7 cellular contexts compared by ENCODE assay signal in genomic region chr1:51610104-51610503, GRCh38. TPM values are rescaled to one million over a fixed set of nuclear protein-coding genes. Genes with fewer than 3 reads are reported as not detected.
DNase-seq lines count a peak whose midpoint lies in the region; ATAC-seq, FAIRE-seq and TF ChIP-seq lines count a peak whose summit lies in the region.
"Not testable (repeated sequence)": the region's sequence is repeated elsewhere in the genome, so short reads cannot be mapped to it uniquely, and the experiment has no call there.

No MANE protein-coding gene starts in this region.

- not testable (repeated sequence) for H3K4me1 Mint-ChIP-seq in H9, WTC11

- CTCF ChIA-PET in HEK293 (lab: Yijun Ruan, JAX) (interaction anchor here (0.6 to 1.1 kb wide), 4 partner anchors 23 to 159 kb away, joined by 3 read pairs; no protein-coding TSS in a partner anchor), WTC11 (lab: Charles Lee) (interaction anchor here (1.4 kb wide), 1 partner anchor 15 kb away, joined by 4 read pairs; no protein-coding TSS in a partner anchor)
- CTCF ChIA-PET in K562 (lab: Yijun Ruan, JAX; ENCODE audit: low intra/inter-chr PET ratio); HepG2 (lab: Yijun Ruan, JAX; ENCODE audit: low intra/inter-chr PET ratio, low total read pairs): not testable (repeated sequence)

- BruUV-seq in K562 (replicated peaks; lab: Mats Ljungman, UMichigan); HepG2 (replicated peaks; lab: Mats Ljungman, UMichigan): not testable (repeated sequence)

- FAIRE-seq in K562 (lab: Jason Lieb, UNC); HepG2 (lab: Jason Lieb, UNC): not testable (repeated sequence)

- not testable (repeated sequence) for H2AK5ac ChIP-seq in H9 (ENCODE audit: insufficient read length, low read length)

- H3T11ph ChIP-seq in H9 (ENCODE audit: low read length) = not testable (repeated sequence)

- not testable (repeated sequence) for H2AFZ ChIP-seq in H9 (ENCODE audit: low read length); K562 (ENCODE audit: low read depth, low read length); HepG2 (ENCODE audit: low read length)

- not testable (repeated sequence) for H3K27me3 ChIP-seq in H9 (ENCODE audit: insufficient read depth, low read length); K562 (ENCODE audit: control insufficient read depth in 2 of 2, insufficient read depth in 2 of 2, low read length in 2 of 2); HepG2 (ENCODE audit: control insufficient read depth in 1 of 2, insufficient read depth in 2 of 2, low read length in 2 of 2); neutrophil; psoas muscle (ENCODE audit: insufficient read depth in 3 of 3, low read length in 2 of 3)

- not testable (repeated sequence) for H3K27ac Mint-ChIP-seq in H9, WTC11

- not testable (repeated sequence) for H3K9ac ChIP-seq in H9 (ENCODE audit: extremely low read depth, insufficient read length, low read length); K562 (ENCODE audit: insufficient read depth in 1 of 2, low read depth in 2 of 2, low read length in 2 of 2); HepG2 (ENCODE audit: insufficient read depth, low read depth, low read length)

- not testable (repeated sequence) for H3K9me1 ChIP-seq in K562 (ENCODE audit: control insufficient read depth, insufficient read depth, low read length)

- H3K56ac ChIP-seq in H9 (ENCODE audit: insufficient read length, low read depth, low read length) = not testable (repeated sequence)

- TF ChIP-seq POLR2A in K562 (conservative IDR thresholded peaks at IDR 0.05); HepG2 (IDR thresholded peaks at IDR 0.05; ENCODE audit: insufficient read depth in 1 of 2, low read depth in 2 of 2, low read length in 2 of 2): not testable (repeated sequence)

- H3K18ac ChIP-seq in H9 (ENCODE audit: insufficient read length, low read depth, low read length) = not testable (repeated sequence)

- H3K9me3 ChIP-seq in H9 (ENCODE audit: control insufficient read depth, low read depth, low read length); HEK293 (ENCODE audit: control insufficient read depth, insufficient read depth, low read depth, low read length); K562 (replicated peaks; ENCODE audit: control insufficient read depth, insufficient read depth, low read depth, low read length); HepG2 (ENCODE audit: low read length); neutrophil; psoas muscle: not testable (repeated sequence)

- not testable (repeated sequence) for H4K91ac ChIP-seq in H9 (ENCODE audit: insufficient read length, low read depth, low read length)

- H3K79me1 ChIP-seq in H9 (ENCODE audit: insufficient read depth, low read depth, low read length, poor library complexity, severe bottlenecking) = not testable (repeated sequence)

- H4K8ac ChIP-seq in H9 (replicated peaks; ENCODE audit: insufficient read length, low read depth, low read length) = not testable (repeated sequence)

- H2BK120ac ChIP-seq in H9 (ENCODE audit: low read depth, low read length, poor library complexity, severe bottlenecking) = not testable (repeated sequence)

- TF ChIP-seq CTCF in H9 (conservative IDR thresholded peaks at IDR 0.05); HEK293 (tag by site-specific recombination; IDR thresholded peaks at IDR 0.05); WTC11 (IDR thresholded peaks at IDR 0.05); K562 (IDR thresholded peaks at IDR 0.05 in 2 of 3, conservative IDR thresholded peaks at IDR 0.05 in 1 of 3; ENCODE audit: insufficient read depth in 2 of 3, low read depth in 1 of 3, low read length in 3 of 3); HepG2 (CRISPR knock-in tag; IDR thresholded peaks at IDR 0.05); neutrophil (IDR thresholded peaks at IDR 0.05); psoas muscle (IDR thresholded peaks at IDR 0.05): not testable (repeated sequence)

- H3K4me3 Mint-ChIP-seq in H9, WTC11: not testable (repeated sequence)

- H3K79me2 ChIP-seq in H9 (ENCODE audit: insufficient read depth, low read length); K562 (ENCODE audit: control insufficient read depth, insufficient read depth, low read length); HepG2 (ENCODE audit: insufficient read depth, low read length): not testable (repeated sequence)

- H3K4me1 ChIP-seq in H9 (ENCODE audit: insufficient read depth, low read length); HEK293 (ENCODE audit: control insufficient read depth, insufficient read depth, low read length): not testable (repeated sequence)
- peaks cover 0 to 15% of the 10 kb centered on the region in 2 experiments; a peak in 3 of 5 replicates for H3K4me1 ChIP-seq in K562 (replicated peaks in 1 of 2; ENCODE audit: control insufficient read depth in 2 of 2, insufficient read depth in 2 of 2, low read length in 2 of 2)
- peaks cover 26% of the 10 kb centered on the region for H3K4me1 ChIP-seq in HepG2 (ENCODE audit: insufficient read depth, low read length)
- peaks cover 65 to 67% of the 10 kb centered on the region in 2 experiments for H3K4me1 ChIP-seq in neutrophil (ENCODE audit: control insufficient read depth in 1 of 2, insufficient read depth in 1 of 2, low read depth in 1 of 2, low read length in 1 of 2)
- peaks cover 49% of the 10 kb centered on the region for H3K4me1 ChIP-seq in psoas muscle

- DNase-seq in H9 = peak; percentile 2
- DNase-seq in WTC11 (ENCODE audit: low spot score); K562 (ENCODE audit: extremely low read depth in 1 of 4, low spot score in 3 of 4); HepG2 (ENCODE audit: low spot score); psoas muscle: not testable (repeated sequence)

- ATAC-seq in WTC11, K562, HepG2, psoas muscle: not testable (repeated sequence)

- POLR2A ChIA-PET in HEK293 (lab: Yijun Ruan, JAX) (interaction anchor here (1.2 to 1.6 kb wide), 2 partner anchors 7 to 38 kb away, joined by 3 read pairs; no protein-coding TSS in a partner anchor), K562 (lab: Yijun Ruan, JAX) (interaction anchor here (1.0 to 2.6 kb wide), 2 partner anchors 9 to 181 kb away, joined by 3 to 11 read pairs; no protein-coding TSS in a partner anchor)
- POLR2A ChIA-PET in WTC11 (lab: Charles Lee); HepG2 (lab: Yijun Ruan, JAX): not testable (repeated sequence)

- not testable (repeated sequence) for H2BK5ac ChIP-seq in H9 (ENCODE audit: insufficient read length, low read length)

- not testable (repeated sequence) for H3K36me3 Mint-ChIP-seq in H9 (ENCODE audit: insufficient read depth in 1 of 3, low read depth in 3 of 3); WTC11

- not testable (repeated sequence) for H4K20me1 ChIP-seq in H9 (ENCODE audit: control insufficient read depth, insufficient read depth, insufficient read length); K562 (replicated peaks; ENCODE audit: control insufficient read depth, insufficient read depth, low read length); HepG2 (ENCODE audit: insufficient read depth, low read length)

- in situ Hi-C loops in K562 (cut with MboI); HepG2 (cut with HindIII; ENCODE audit: extremely low pct_ligation_motif_present, low pct_unique_long_range_greater_than_20kb): not testable (repeated sequence)

- H3K14ac ChIP-seq in H9 (ENCODE audit: insufficient read depth, low read length) = not testable (repeated sequence)

- H3K4ac ChIP-seq in H9 (ENCODE audit: low read depth, low read length) = not testable (repeated sequence)

- H3K4me3 ChIP-seq in HEK293 (ENCODE audit: low read depth, low read length); K562; HepG2 (replicated peaks in 1 of 3; ENCODE audit: insufficient read depth in 1 of 3, low read depth in 2 of 3, low read length in 3 of 3); neutrophil (ENCODE audit: low read depth in 1 of 2, low read length in 1 of 2); psoas muscle: not testable (repeated sequence)

- H3K23me2 ChIP-seq in H9 (ENCODE audit: insufficient read length, low read depth, low read length, poor library complexity, severe bottlenecking) = not testable (repeated sequence)

- H3K23ac ChIP-seq in H9 (ENCODE audit: insufficient read length, low read depth, low read length) = not testable (repeated sequence)

- not testable (repeated sequence) for H3K9me3 Mint-ChIP-seq in H9, WTC11

- intact Hi-C loops in K562 (cut with micrococcal nuclease); HepG2 (cut with micrococcal nuclease; ENCODE audit: unreplicated experiment): not testable (repeated sequence)
- intact Hi-C loops in psoas muscle (cut with DNase I) = loop anchor here in 1 of 2 donors (5.0 kb wide), 1 partner anchor 93 kb away; the partner anchor contains the start of gene EPS15

- not testable (repeated sequence) for H2BK12ac ChIP-seq in H9 (ENCODE audit: insufficient read length, low read depth, low read length)

- not testable (repeated sequence) for TF ChIP-seq RAD21 in K562 (CRISPR knock-in tag; conservative IDR thresholded peaks at IDR 0.05 in 1 of 2, IDR thresholded peaks at IDR 0.05 in 1 of 2); HepG2 (CRISPR knock-in tag; IDR thresholded peaks at IDR 0.05)

- H3K36me3 ChIP-seq in HEK293 (ENCODE audit: control insufficient read depth in 2 of 2, insufficient read depth in 1 of 2, low read length in 2 of 2); K562 (ENCODE audit: control insufficient read depth, insufficient read depth, low read length); HepG2 (replicated peaks in 1 of 2; ENCODE audit: control insufficient read depth in 1 of 2, insufficient read depth in 2 of 2, low read length in 2 of 2); neutrophil; psoas muscle (ENCODE audit: insufficient read depth in 1 of 2, low read depth in 1 of 2): not testable (repeated sequence)

- no CpG with 5 or more reads among the region's 6 CpGs for WGBS in H9 (ENCODE audit: extremely low coverage, insufficient read length, low lambda C conversion rate)
- 77% methylated on average over 6 of the region's 6 CpGs for WGBS in K562 (ENCODE audit: insufficient coverage, low coverage, missing lambda C conversion rate)
- 60% methylated on average over 6 of the region's 6 CpGs for WGBS in HepG2 (ENCODE audit: low lambda C conversion rate)
- WGBS in psoas muscle, 3 donors = 96 to 98% (median 97%) methylated on average over 6 of the region's 6 CpGs

- not testable (repeated sequence) for H3K27me3 Mint-ChIP-seq in H9 (ENCODE audit: low read depth); WTC11 (ENCODE audit: low read depth)

- H2BK20ac ChIP-seq in H9 (ENCODE audit: low read depth, low read length, poor library complexity, severe bottlenecking) = not testable (repeated sequence)

- H3K4me2 ChIP-seq in H9 (ENCODE audit: insufficient read depth, insufficient read length, low read length); K562 (ENCODE audit: insufficient read depth, low read length); HepG2 (ENCODE audit: low read depth, low read length): not testable (repeated sequence)

- H2BK15ac ChIP-seq in H9 (ENCODE audit: low read depth, low read length) = not testable (repeated sequence)

- not testable (repeated sequence) for H3K27ac ChIP-seq in H9 (ENCODE audit: insufficient read length, low read depth, low read length); HEK293 (ENCODE audit: extremely low read depth, low read depth, low read length); K562 (ENCODE audit: extremely low read depth, low read depth, low read length); HepG2 (ENCODE audit: extremely low read length, insufficient read depth, low read length)
- H3K27ac ChIP-seq in neutrophil = peak overlapping the region; percentile 57
- peak overlapping the region; percentile 97 for H3K27ac ChIP-seq in psoas muscle

- not testable (repeated sequence) for H4K5ac ChIP-seq in H9 (ENCODE audit: insufficient read length, low read depth, low read length)

- not testable (repeated sequence) for TF ChIP-seq EP300 in K562 (IDR thresholded peaks at IDR 0.05; ENCODE audit: low read length); HepG2 (IDR thresholded peaks at IDR 0.05; ENCODE audit: low read depth in 2 of 2, low read length in 2 of 2); HepG2 (CRISPR knock-in tag; IDR thresholded peaks at IDR 0.05; ENCODE audit: borderline replicate concordance)

RNA-seq across cellular contexts. Expression of gene OSBPL9, which starts 6.8 kb away (rescaled TPM):
- total RNA-seq in H9 (2021) = 69.0 and 76.7 TPM in 2 replicates
- total RNA-seq in WTC11 (2021) = 55.6 to 66.7 TPM (median 63.5 TPM) in 3 replicates
- 130 and 303 TPM in 2 replicates for total RNA-seq in K562 (2011; cell fraction: chromatin; rRNA removed; ENCODE audit: low replicate concordance)
- 63.4 and 95.5 TPM in 2 replicates for total RNA-seq in K562 (2011; cell fraction: nucleolus; rRNA removed)
- total RNA-seq in K562 (2011; cell fraction: nucleoplasm; rRNA removed) = 155 and 245 TPM in 2 replicates
- total RNA-seq in K562 (2014; rRNA removed) = 170 and 185 TPM in 2 replicates
- 210 and 239 TPM in 2 replicates for total RNA-seq in K562 (2014; rRNA removed; fragmentation: Illumina TruSeq; extraction: Trizol)
- 209 and 211 TPM in 2 replicates for total RNA-seq in K562 (2015; rRNA removed; fragmentation: Illumina TruSeq; extraction: Trizol)
- 131 and 136 TPM in 2 replicates for total RNA-seq in K562 (2021)
- polyA plus RNA-seq in K562 (2011; rRNA removed) = 194 and 219 TPM in 2 replicates
- polyA plus RNA-seq in K562 (2011; cell fraction: cytosol; rRNA removed) = 158 and 177 TPM in 2 replicates
- polyA plus RNA-seq in K562 (2011; cell fraction: nucleus; rRNA removed) = 148 and 218 TPM in 2 replicates
- 109 and 119 TPM in 2 replicates for polyA plus RNA-seq in K562 (2012)
- 209 and 217 TPM in 2 replicates for polyA plus RNA-seq in K562 (2014; fragmentation: Illumina TruSeq; extraction: Trizol)
- 10 to 100 TPM; 43.9 to 66.2 TPM for polyA plus RNA-seq in K562 (2014; fragmentation: Nextera tagmentation; extraction: Ambion mirVana)
- 140 and 148 TPM in 2 replicates for polyA plus RNA-seq in K562 (2014; rRNA removed)
- 239 and 277 TPM in 2 replicates for polyA minus RNA-seq in K562 (2011; rRNA and poly(A)+ RNA removed)
- polyA minus RNA-seq in K562 (2011; cell fraction: cytosol; rRNA and poly(A)+ RNA removed) = 116 and 142 TPM in 2 replicates
- 109 and 204 TPM in 2 replicates for polyA minus RNA-seq in K562 (2011; cell fraction: nucleus; rRNA and poly(A)+ RNA removed)
- 142 and 198 TPM in 2 replicates for total RNA-seq in HepG2 (2016; rRNA removed; fragmentation: Illumina TruSeq; extraction: Trizol)
- 83.0 and 90.3 TPM in 2 replicates for total RNA-seq in HepG2 (2016; cell fraction: cytosol; rRNA removed; fragmentation: Illumina TruSeq; extraction: Trizol; ENCODE audit: low read depth)
- 140 and 189 TPM in 2 replicates for total RNA-seq in HepG2 (2016; cell fraction: insoluble cytoplasmic fraction; rRNA removed; fragmentation: Illumina TruSeq; extraction: Trizol)
- total RNA-seq in HepG2 (2016; cell fraction: membrane; rRNA removed; fragmentation: Illumina TruSeq; extraction: Trizol) = 195 and 199 TPM in 2 replicates
- 96.3 and 107 TPM in 2 replicates for total RNA-seq in HepG2 (2016; cell fraction: nucleus; rRNA removed; fragmentation: Illumina TruSeq; extraction: Trizol)
- 83.6 and 90.3 TPM in 2 replicates for polyA plus RNA-seq in HepG2 (2011; rRNA removed)
- polyA plus RNA-seq in HepG2 (2011; cell fraction: cytosol; rRNA removed) = 52.4 and 69.4 TPM in 2 replicates
- polyA plus RNA-seq in HepG2 (2011; cell fraction: nucleus; rRNA removed) = 49.8 and 58.7 TPM in 2 replicates
- polyA plus RNA-seq in HepG2 (2012) = 57.7 and 63.5 TPM in 2 replicates
- 46.8 and 71.1 TPM in 2 replicates for polyA plus RNA-seq in HepG2 (2016; cell fraction: cytosol; fragmentation: Illumina TruSeq; extraction: Trizol; ENCODE audit: low read depth)
- 168 and 174 TPM in 2 replicates for polyA plus RNA-seq in HepG2 (2016; cell fraction: insoluble cytoplasmic fraction; fragmentation: Illumina TruSeq; extraction: Trizol; ENCODE audit: low read depth)
- polyA plus RNA-seq in HepG2 (2016; cell fraction: membrane; fragmentation: Illumina TruSeq; extraction: Trizol; ENCODE audit: low read depth) = 130 and 144 TPM in 2 replicates
- 90.8 and 95.0 TPM in 2 replicates for polyA plus RNA-seq in HepG2 (2016; cell fraction: nucleus; fragmentation: Illumina TruSeq; extraction: Trizol; ENCODE audit: insufficient read depth, low read depth)
- polyA minus RNA-seq in HepG2 (2011; rRNA and poly(A)+ RNA removed; ENCODE audit: low replicate concordance) = 188 and 207 TPM in 2 replicates
- polyA minus RNA-seq in HepG2 (2011; cell fraction: cytosol; rRNA and poly(A)+ RNA removed) = 68.2 and 76.9 TPM in 2 replicates
- polyA minus RNA-seq in HepG2 (2011; cell fraction: nucleus; rRNA and poly(A)+ RNA removed) = 202 and 205 TPM in 2 replicates
- 100 to 1,000 TPM in 1 of 4 donors, 10 to 100 TPM in 3; 32.5 to 141 (median 52.0) TPM for total RNA-seq in psoas muscle
- 10 to 100 TPM; 15.6 to 84.8 (median 60.6) TPM for polyA plus RNA-seq in psoas muscle
